In the genomic region with DNA sequence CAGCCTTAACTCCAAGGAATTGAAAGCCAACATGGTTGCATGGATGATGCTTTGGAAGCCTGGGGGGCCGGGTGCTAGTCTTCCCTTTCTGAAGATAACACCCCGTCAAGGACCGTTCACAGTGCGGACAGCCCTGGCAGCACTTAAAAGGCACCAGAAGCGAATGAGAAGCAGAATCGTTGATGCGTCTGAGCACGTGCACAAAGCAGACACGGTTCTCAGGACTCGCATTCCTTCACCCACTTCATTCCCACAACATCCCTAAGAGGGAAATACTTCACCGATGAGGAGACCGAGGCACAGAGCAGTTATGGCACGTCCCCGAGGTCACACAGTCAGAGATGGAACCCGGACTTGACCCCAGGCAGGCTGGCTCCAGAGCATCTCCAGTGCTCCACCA, we compare ENCODE assay signal across 22 cellular contexts. TPM values are rescaled to one million over a fixed set of nuclear protein-coding genes. Genes with fewer than 3 reads are reported as not detected.
DNase-seq lines count a peak whose midpoint lies in the region; ATAC-seq and TF ChIP-seq lines count a peak whose summit lies in the region.
"Had no signal": no experiment of that assay in that cellular context is flagged by ENCODE, and none has a peak within 500 bp of the region (broad histone marks: within the 10 kb centered on the region; RNA-seq: fewer than 3 reads in every experiment).

No MANE protein-coding gene starts in this region.

- TF ChIP-seq CTCF in SK-N-SH (IDR thresholded peaks at IDR 0.05) (no peak), IMR-90 (conservative IDR thresholded peaks at IDR 0.05; ENCODE audit: low read depth, low read length) (no peak), choroid plexus epithelial cell (conservative IDR thresholded peaks at IDR 0.05; ENCODE audit: low read depth, low read length) (no peak), mesothelial cell of epicardium (IDR thresholded peaks at IDR 0.05; ENCODE audit: unreplicated experiment) (no peak)

- H3K27me3 ChIP-seq in SK-N-SH (ENCODE audit: insufficient read depth) (no peaks in the 10 kb centered on the region), IMR-90 (ENCODE audit: control insufficient read depth, insufficient read depth, low read length) (no peaks in the 10 kb centered on the region)
- H3K27me3 ChIP-seq: BE2C, MG63, Peyer's patch had no signal

- H3K23ac ChIP-seq in IMR-90 (ENCODE audit: low read depth, low read length): no peak overlapping the region

- H2BK120ac ChIP-seq in IMR-90 (ENCODE audit: low read depth, low read length): no peak overlapping the region

- no peak overlapping the region for H2BK20ac ChIP-seq in IMR-90 (ENCODE audit: low read depth, low read length)

- H3K79me1 ChIP-seq in IMR-90 (ENCODE audit: low read depth in 1 of 2, low read length in 2 of 2): no peaks in the 10 kb centered on the region

- H3K4me3 Mint-ChIP-seq in mesothelial cell of epicardium: no peak overlapping the region
- H3K4me3 Mint-ChIP-seq: CD4-positive, alpha-beta memory T cell; GM23338 had no signal

- no peak overlapping the region for H3K14ac ChIP-seq in IMR-90 (replicated peaks; ENCODE audit: low read depth, low read length)

- no peaks in the 10 kb centered on the region; the same call in 1 of the 2 replicates for H3K9me1 ChIP-seq in IMR-90 (ENCODE audit: insufficient read depth, low read length)

- H3K18ac ChIP-seq in IMR-90 (ENCODE audit: low read depth, low read length): no peak overlapping the region

- BruUV-seq in IMR-90 (replicated peaks; lab: Mats Ljungman, UMichigan): no TSS peak

- no peak for DNase-seq in SK-N-SH
- no peak for DNase-seq in IMR-90
- DNase-seq in choroid plexus epithelial cell (ENCODE audit: low read depth): peak; percentile 60
- DNase-seq in mesothelial cell of epicardium (ENCODE audit: low spot score in 2 of 2, unreplicated experiment in 2 of 2): no peak
- DNase-seq in stimulated activated CD4-positive, alpha-beta T cell treated with anti-CD3 and anti-CD28 coated beads, Interleukin-4, amount 100 ng/mL, for 24 hours: no peak
- DNase-seq in activated T-cell treated with anti-CD3 and anti-CD28 coated beads, Interleukin-2, amount 50 U/mL, for 1 hour: no peak
- DNase-seq in stimulated activated CD4-positive, alpha-beta T cell treated with anti-CD3 and anti-CD28 coated beads, Interleukin-12 subunit alpha, Interleukin-12 subunit beta, amount 100 ng/mL, for 4 hours: no peak
- DNase-seq: Calu3; CD4-positive, alpha-beta memory T cell; DMS53; Karpas-422; MG63; NCI-H1092; NCI-H2081 treated with DMSO at 0.1 percent for 48 hours; NCI-H2227 treated with DMSO at 0.1 percent for 48 hours; NCI-H524; Peyer's patch; SHP77 had no signal

- H4K20me1 ChIP-seq in SK-N-SH (ENCODE audit: insufficient read depth) (no peaks in the 10 kb centered on the region), IMR-90 (ENCODE audit: insufficient read depth, low read length) (no peaks in the 10 kb centered on the region)

- dilution Hi-C loops in IMR-90 (cut with HindIII; ENCODE audit: low sequenced_read_pairs, unreplicated experiment): no loop called here

- no peak for ATAC-seq in SK-N-SH treated with all-trans-retinoic acid at 6 μM for 48 hours
- ATAC-seq in IMR-90 (ENCODE audit: low read depth): no peak
- ATAC-seq: GM23338 had no signal

- TF ChIP-seq RAD21 in SK-N-SH (IDR thresholded peaks at IDR 0.05; ENCODE audit: low read length) (no peak), IMR-90 (IDR thresholded peaks at IDR 0.05; ENCODE audit: low read length) (no peak)

- H3K4me1 ChIP-seq in SK-N-SH (ENCODE audit: control insufficient read depth in 1 of 2, insufficient read depth in 2 of 2, low read depth in 1 of 2, low read length in 1 of 2) (peaks cover 5 to 15% of the 10 kb centered on the region in 2 experiments; a peak in 2 of 4 replicates), IMR-90 (ENCODE audit: control insufficient read depth, insufficient read depth, low read length) (peaks cover 2% of the 10 kb centered on the region; the same call in 1 of the 2 replicates)
- H3K4me1 ChIP-seq: Peyer's patch had no signal

- H4K5ac ChIP-seq in IMR-90 (ENCODE audit: low read depth, low read length): no peak overlapping the region

- no peak overlapping the region for H4K8ac ChIP-seq in IMR-90 (ENCODE audit: low read depth in 2 of 2, low read length in 2 of 2)

- H3K4ac ChIP-seq in IMR-90 (ENCODE audit: low read depth, low read length): no peak overlapping the region

- H3K4me1 Mint-ChIP-seq in mesothelial cell of epicardium: peaks cover 4% of the 10 kb centered on the region
- H3K4me1 Mint-ChIP-seq: CD4-positive, alpha-beta memory T cell; GM23338 had no signal

- TF ChIP-seq EP300 in SK-N-SH (IDR thresholded peaks at IDR 0.05; ENCODE audit: borderline replicate concordance in 1 of 2, low read depth in 1 of 2, low read length in 1 of 2): no peak

- H3K27me3 Mint-ChIP-seq in mesothelial cell of epicardium (ENCODE audit: low read depth): no peaks in the 10 kb centered on the region
- H3K27me3 Mint-ChIP-seq: CD4-positive, alpha-beta memory T cell had no signal

- H3K27ac ChIP-seq in SK-N-SH (ENCODE audit: low read depth in 2 of 2, low read length in 1 of 2): peak overlapping the region in 1 of 2 experiments; percentile 65; a peak in 1 of 4 replicates
- H3K27ac ChIP-seq in IMR-90 (ENCODE audit: insufficient read depth, low read length): no peak overlapping the region
- H3K27ac ChIP-seq: 22Rv1, Peyer's patch had no signal

- H3K9me3 ChIP-seq in SK-N-SH (no peaks in the 10 kb centered on the region), IMR-90 (ENCODE audit: control insufficient read depth, insufficient read depth, low read length) (no peaks in the 10 kb centered on the region)
- H3K9me3 ChIP-seq: BE2C, MG63, Peyer's patch had no signal

- CTCF ChIA-PET in SK-N-SH (lab: Yijun Ruan, JAX) (interaction anchor here (0.7 kb wide), 1 partner anchor 546 kb away, joined by 3 read pairs; no protein-coding TSS in a partner anchor), IMR-90 (lab: Yijun Ruan, JAX) (no interaction called here)

- H3K4me3 ChIP-seq in SK-N-SH (ENCODE audit: low read depth in 2 of 2, low read length in 1 of 2) (no peak overlapping the region), IMR-90 (ENCODE audit: insufficient read depth, low read depth, low read length) (no peak overlapping the region), choroid plexus epithelial cell (ENCODE audit: low read depth, low read length) (no peak overlapping the region)
- H3K4me3 ChIP-seq: GM23338, MG63, Peyer's patch had no signal

- no peak overlapping the region for H2AK5ac ChIP-seq in IMR-90 (ENCODE audit: low read depth, low read length)

- no peaks in the 10 kb centered on the region for H3K9me2 ChIP-seq in SK-N-SH

- H3K4me2 ChIP-seq in SK-N-SH (0 out of 2 replicates have a peak overlapping the region, but pooled peaks have one; percentile 54), IMR-90 (ENCODE audit: low read depth, low read length) (no peak overlapping the region)
- H3K4me2 ChIP-seq: GM23338 had no signal

- in situ Hi-C loops in IMR-90 (cut with MboI; ENCODE audit: low sequenced_read_pairs): no loop called here

- H3K79me2 ChIP-seq in SK-N-SH (ENCODE audit: insufficient read depth): no peaks in the 10 kb centered on the region

- H3K56ac ChIP-seq in IMR-90 (ENCODE audit: extremely low read depth, insufficient read depth, low read length): no peak overlapping the region

- peak overlapping the region; percentile 82 for H3K27ac Mint-ChIP-seq in mesothelial cell of epicardium
- H3K27ac Mint-ChIP-seq: CD4-positive, alpha-beta memory T cell had no signal

- H2AFZ ChIP-seq in SK-N-SH (ENCODE audit: low read depth) (no peak overlapping the region), IMR-90 (replicated peaks; ENCODE audit: low read length, poor library complexity) (peak overlapping the region; percentile 77)
- H2AFZ ChIP-seq: GM23338 had no signal

- H3K9me3 Mint-ChIP-seq in mesothelial cell of epicardium: no peaks in the 10 kb centered on the region
- H3K9me3 Mint-ChIP-seq: CD4-positive, alpha-beta memory T cell; GM23338 had no signal

- no peaks in the 10 kb centered on the region for H3F3A ChIP-seq in SK-N-SH (replicated peaks; ENCODE audit: insufficient read depth)

- no peak overlapping the region for H2BK15ac ChIP-seq in IMR-90 (ENCODE audit: low read depth, low read length)

- H3K36me3 ChIP-seq in SK-N-SH (replicated peaks in 1 of 2; ENCODE audit: control insufficient read depth in 1 of 2, insufficient read depth in 2 of 2, low read length in 1 of 2): peaks cover 0 to 7% of the 10 kb centered on the region in 2 experiments
- peaks cover 2% of the 10 kb centered on the region; the same call in 1 of the 2 replicates for H3K36me3 ChIP-seq in IMR-90 (ENCODE audit: control insufficient read depth, insufficient read depth, low read length)
- H3K36me3 ChIP-seq: BE2C, MG63 had no signal

- H4K91ac ChIP-seq in IMR-90 (ENCODE audit: insufficient read depth, low read depth, low read length): no peak overlapping the region

- no peak overlapping the region for H3K9ac ChIP-seq in SK-N-SH
- no peak overlapping the region for H3K9ac ChIP-seq in IMR-90 (ENCODE audit: low read depth, low read length)

- no peak overlapping the region for H2BK5ac ChIP-seq in IMR-90 (ENCODE audit: low read depth, low read length, poor library complexity, severe bottlenecking)

- intact Hi-C loops in IMR-90 (cut with micrococcal nuclease): no loop called here

- peaks cover 3% of the 10 kb centered on the region for H3K36me3 Mint-ChIP-seq in mesothelial cell of epicardium

- POLR2A ChIA-PET in SK-N-SH (lab: Yijun Ruan, JAX): no interaction called here
- POLR2A ChIA-PET in IMR-90 (lab: Charles Lee; ENCODE audit: unreplicated experiment): no interaction called here

- WGBS in SK-N-SH (ENCODE audit: low lambda C conversion rate): 93% methylated on average over 13 of the region's 15 CpGs
- WGBS in IMR-90 (ENCODE audit: extremely low coverage in 2 of 2, insufficient read length in 1 of 2), 2 experiments: no CpG with 5 or more reads among the region's 15 CpGs

- peak overlapping the region; percentile 30 for H2AK9ac ChIP-seq in IMR-90 (replicated peaks; ENCODE audit: low read depth, low read length, poor library complexity)

- TF ChIP-seq POLR2A in IMR-90 (IDR thresholded peaks at IDR 0.05; ENCODE audit: low read depth, low read length): no peak

RNA-seq across cellular contexts. Expression of gene TRPV1, which starts 14.2 kb away (rescaled TPM):
- polyA plus RNA-seq in SK-N-SH (2012; rRNA removed) (2.5 and 3.0 TPM in 2 replicates), IMR-90 (2012; rRNA removed) (1.5 and 1.9 TPM in 2 replicates)
- polyA plus RNA-seq in SK-N-SH (2012; cell fraction: cytosol; rRNA removed): 0.91 and 1.6 TPM in 2 replicates
- 12.8 and 17.6 TPM in 2 replicates for polyA plus RNA-seq in SK-N-SH (2012; cell fraction: nucleus; rRNA removed)
- total RNA-seq in IMR-90 (2012; rRNA removed) (0.28 and 0.54 TPM in 2 replicates), mesothelial cell of epicardium (9.5 to 14.2 TPM (median 11.6 TPM) in 3 replicates)
- 0.74 and 0.99 TPM in 2 replicates for polyA plus RNA-seq in IMR-90 (2012; cell fraction: cytosol; rRNA removed)
- 14.3 and 14.8 TPM in 2 replicates for polyA plus RNA-seq in IMR-90 (2012; cell fraction: nucleus; rRNA removed; ENCODE audit: low replicate concordance)

RNA-seq across cellular contexts. Expression of gene TRPV3, which starts 37.4 kb away (rescaled TPM):
- polyA plus RNA-seq in SK-N-SH (2012; rRNA removed): 0.28 TPM in 2 replicates
- 0.16 and 0.21 TPM in 2 replicates for polyA plus RNA-seq in SK-N-SH (2012; cell fraction: cytosol; rRNA removed)
- 1.0 and 1.1 TPM in 2 replicates for polyA plus RNA-seq in SK-N-SH (2012; cell fraction: nucleus; rRNA removed)
- under 0.01 and 0.18 TPM in 2 replicates for total RNA-seq in IMR-90 (2012; rRNA removed)
- polyA plus RNA-seq in IMR-90 (2012; rRNA removed): 0.10 and 0.26 TPM in 2 replicates
- 0.03 and 0.14 TPM in 2 replicates for polyA plus RNA-seq in IMR-90 (2012; cell fraction: cytosol; rRNA removed)
- 0.59 and 1.5 TPM in 2 replicates for polyA plus RNA-seq in IMR-90 (2012; cell fraction: nucleus; rRNA removed; ENCODE audit: low replicate concordance)
- 3.4 to 4.0 TPM (median 3.6 TPM) in 3 replicates for total RNA-seq in mesothelial cell of epicardium
- polyA plus RNA-seq: CD4-positive, alpha-beta memory T cell had no signal

RNA-seq across cellular contexts. Expression of gene SHPK, which starts 41.1 kb away (rescaled TPM):
- polyA plus RNA-seq in SK-N-SH (2012; rRNA removed): 9.0 and 9.7 TPM in 2 replicates
- polyA plus RNA-seq in SK-N-SH (2012; cell fraction: cytosol; rRNA removed): 4.5 and 6.7 TPM in 2 replicates
- polyA plus RNA-seq in SK-N-SH (2012; cell fraction: nucleus; rRNA removed): 12.3 and 16.1 TPM in 2 replicates
- total RNA-seq in IMR-90 (2012; rRNA removed): 12.8 and 14.3 TPM in 2 replicates
- 10.7 and 11.1 TPM in 2 replicates for polyA plus RNA-seq in IMR-90 (2012; rRNA removed)
- 7.5 and 9.2 TPM in 2 replicates for polyA plus RNA-seq in IMR-90 (2012; cell fraction: cytosol; rRNA removed)
- polyA plus RNA-seq in IMR-90 (2012; cell fraction: nucleus; rRNA removed; ENCODE audit: low replicate concordance): 20.4 and 20.5 TPM in 2 replicates
- total RNA-seq in mesothelial cell of epicardium: 17.6 to 19.3 TPM (median 18.9 TPM) in 3 replicates

RNA-seq across cellular contexts. Expression of gene CTNS, which starts 41.6 kb away (rescaled TPM):
- 6.7 and 8.2 TPM in 2 replicates for polyA plus RNA-seq in SK-N-SH (2012; rRNA removed)
- 5.1 and 5.8 TPM in 2 replicates for polyA plus RNA-seq in SK-N-SH (2012; cell fraction: cytosol; rRNA removed)
- polyA plus RNA-seq in SK-N-SH (2012; cell fraction: nucleus; rRNA removed): 14.5 and 17.2 TPM in 2 replicates
- total RNA-seq in IMR-90 (2012; rRNA removed): 4.7 and 6.9 TPM in 2 replicates
- polyA plus RNA-seq in IMR-90 (2012; rRNA removed): 4.7 and 5.3 TPM in 2 replicates
- 3.1 and 5.1 TPM in 2 replicates for polyA plus RNA-seq in IMR-90 (2012; cell fraction: cytosol; rRNA removed)
- 8.7 and 9.4 TPM in 2 replicates for polyA plus RNA-seq in IMR-90 (2012; cell fraction: nucleus; rRNA removed; ENCODE audit: low replicate concordance)
- 11.1 to 13.4 TPM (median 12.0 TPM) in 3 replicates for total RNA-seq in mesothelial cell of epicardium
